In the genomic region with DNA sequence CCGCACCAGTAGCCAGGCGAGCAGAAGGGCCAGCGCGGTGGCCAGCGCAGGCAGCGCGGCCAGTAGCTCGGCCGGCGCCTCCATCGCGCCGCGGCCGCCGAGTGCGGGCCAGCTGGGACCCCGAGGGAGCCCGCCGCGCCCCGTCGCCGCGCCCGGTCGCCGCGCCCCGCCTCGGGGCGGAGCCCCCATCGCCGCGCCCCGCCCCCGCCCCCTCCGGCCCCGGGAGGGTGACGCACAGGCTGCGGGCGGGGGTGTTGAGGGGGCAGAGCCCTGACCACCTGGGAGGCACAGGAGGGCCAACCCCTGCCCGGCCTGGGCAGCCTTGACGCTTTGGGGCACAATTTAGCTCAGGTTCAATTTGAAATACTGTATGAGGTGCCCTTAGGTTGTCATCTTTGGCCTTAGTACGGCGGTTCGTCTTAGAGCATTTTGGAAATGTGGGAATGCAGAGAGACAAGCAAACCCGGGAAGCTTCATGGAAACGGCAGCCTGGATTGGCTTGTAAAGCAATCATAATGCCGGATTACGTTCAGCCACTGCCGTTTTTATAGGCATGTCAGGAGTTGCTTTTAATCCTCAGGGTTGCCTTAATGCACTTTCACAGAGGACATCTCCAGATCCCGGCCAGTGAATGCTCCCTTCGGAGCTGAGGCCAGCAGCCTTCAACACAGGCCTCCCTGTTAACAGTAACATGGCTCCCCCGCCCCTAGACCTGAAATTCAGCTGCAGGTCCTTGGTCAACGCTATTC, we compare ENCODE assay signal across 1 cellular context.
TF ChIP-seq lines count a peak whose summit lies in the region.

A gene with protein sequence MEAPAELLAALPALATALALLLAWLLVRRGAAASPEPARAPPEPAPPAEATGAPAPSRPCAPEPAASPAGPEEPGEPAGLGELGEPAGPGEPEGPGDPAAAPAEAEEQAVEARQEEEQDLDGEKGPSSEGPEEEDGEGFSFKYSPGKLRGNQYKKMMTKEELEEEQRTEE (minus strand): TSS at position 103 of the 749 bp plus-strand sequence. CDS start 19 bp downstream, at position 84.

TF ChIP-seq in GM12878, 131 proteins besides CTCF, POLR2A, EP300 and RAD21:
- TF ChIP-seq NFIC (IDR thresholded peaks at IDR 0.05; ENCODE audit: low read depth, low read length) (no peak), ZNF687 (IDR thresholded peaks at IDR 0.05) (0 out of 2 replicates have a peak, but pooled peaks have one; percentile 22), EGR1 (IDR thresholded peaks at IDR 0.05; ENCODE audit: borderline replicate concordance in 1 of 2, low read depth in 2 of 2, low read length in 2 of 2) (peak in 1 of 2 experiments; percentile 74; a peak in 2 of 3 replicates)
- TF ChIP-seq, protein P1, sequence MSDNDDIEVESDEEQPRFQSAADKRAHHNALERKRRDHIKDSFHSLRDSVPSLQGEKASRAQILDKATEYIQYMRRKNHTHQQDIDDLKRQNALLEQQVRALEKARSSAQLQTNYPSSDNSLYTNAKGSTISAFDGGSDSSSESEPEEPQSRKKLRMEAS (IDR thresholded peaks at IDR 0.05; ENCODE audit: low read depth, low read length), result no peak
